1 cellular context compared by ENCODE assay signal in the genomic region with DNA sequence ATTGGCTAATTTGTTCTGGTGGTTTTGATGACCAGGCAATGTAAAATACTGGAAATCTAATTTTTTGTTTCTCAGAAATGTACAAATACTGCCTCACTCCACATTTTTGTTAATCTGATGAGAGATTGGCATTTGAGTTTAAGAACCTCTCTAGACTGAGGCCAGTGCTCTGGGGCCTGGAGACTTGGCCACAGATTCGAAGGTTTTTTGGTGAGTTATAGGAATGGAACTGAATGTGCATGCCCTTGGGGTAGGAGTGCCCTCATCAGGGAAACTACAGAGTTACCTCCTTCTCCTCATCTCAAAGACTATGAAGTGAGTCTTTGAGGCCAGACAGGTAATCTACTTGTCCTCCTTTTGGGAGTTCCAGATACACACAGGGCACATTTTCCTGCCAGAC.
TF ChIP-seq lines count a peak whose summit lies in the region.

No MANE protein-coding gene starts in this region.

TF ChIP-seq in IMR-90, 13 proteins besides CTCF, POLR2A, EP300 and RAD21 (continued from another document):
- TF ChIP-seq ELK1 (IDR thresholded peaks at IDR 0.05; ENCODE audit: borderline replicate concordance, low read depth, low read length) (no peak), MAFK (IDR thresholded peaks at IDR 0.05; ENCODE audit: low read depth, low read length) (no peak)
